ENCODE assay signal across 8 cellular contexts in genomic region chr1:156502396-156502748, GRCh38. TPM values are rescaled to one million over a fixed set of nuclear protein-coding genes. Genes with fewer than 3 reads are reported as not detected.
DNase-seq lines count a peak whose midpoint lies in the region; ATAC-seq, FAIRE-seq and TF ChIP-seq lines count a peak whose summit lies in the region.
"Had no signal": no experiment of that assay in that cellular context is flagged by ENCODE, and none has a peak within 500 bp of the region (broad histone marks: within the 10 kb centered on the region; RNA-seq: fewer than 3 reads in every experiment).

No MANE protein-coding gene starts in this region.

- peaks cover 46% of the 10 kb centered on the region for H3K4me1 ChIP-seq in HUES6 (ENCODE audit: control insufficient read depth, insufficient read depth, low read length)
- H3K4me1 ChIP-seq in right cardiac atrium (ENCODE audit: control insufficient read depth, insufficient read depth, low read length): peaks cover 28% of the 10 kb centered on the region

- POLR2A ChIA-PET in activated CD4-positive, alpha-beta memory T cell treated with anti-CD3 and anti-CD28 coated beads for 36 hours (lab: Charles Lee): interaction anchor here (1.1 to 7.8 kb wide), 4 partner anchors 12 to 45 kb away, joined by 3 to 103 read pairs (median 8); no protein-coding TSS in a partner anchor

- no peaks in the 10 kb centered on the region for H3K27me3 Mint-ChIP-seq in activated CD4-positive, alpha-beta memory T cell treated with anti-CD3 and anti-CD28 coated beads for 36 hours
- H3K27me3 Mint-ChIP-seq in stimulated activated memory B cell treated with anti-CD40 and anti-IgM and Interleukin-4, amounts not matched to agents 10 μg/mL and 1 μg/mL and 100 μg/mL, for 72 hours: no peaks in the 10 kb centered on the region

- CTCF ChIA-PET in activated CD4-positive, alpha-beta memory T cell treated with anti-CD3 and anti-CD28 coated beads for 36 hours (lab: Charles Lee): interaction anchor here (0.9 to 11.4 kb wide), 8 partner anchors 12 to 224 kb away, joined by 3 to 180 read pairs (median 7); partner anchors contain the start of gene GPATCH4

- FAIRE-seq in H54 (lab: Jason Lieb, UNC): no peak

- H3K36me3 ChIP-seq in HUES6 (ENCODE audit: control insufficient read depth, insufficient read depth, low read length): no peaks in the 10 kb centered on the region

- intact Hi-C loops in activated CD4-positive, alpha-beta memory T cell treated with anti-CD3 and anti-CD28 coated beads for 36 hours (cut with micrococcal nuclease): loop anchor here (5.0 to 10.0 kb wide), 5 partner anchors 70 to 408 kb away; partner anchors contain the start of genes CCT3, GPATCH4, IQGAP3 and PMF1
- intact Hi-C loops in right cardiac atrium (cut with DNase I): loop anchor here in 1 of 4 donors (5.0 kb wide), 1 partner anchor 40 kb away; no protein-coding TSS in a partner anchor

- no peak for ATAC-seq in right cardiac atrium
- no peak for ATAC-seq in stimulated activated memory B cell treated with anti-CD40 and anti-IgM and Interleukin-4, amounts not matched to agents 10 μg/mL and 1 μg/mL and 100 μg/mL, for 72 hours
- ATAC-seq in GM18867 (IDR thresholded peaks at IDR 0.05; ENCODE audit: unreplicated experiment): no peak

- H3K27ac Mint-ChIP-seq in activated CD4-positive, alpha-beta memory T cell treated with anti-CD3 and anti-CD28 coated beads for 36 hours: peak overlapping the region; percentile 91
- H3K27ac Mint-ChIP-seq in stimulated activated memory B cell treated with anti-CD40 and anti-IgM and Interleukin-4, amounts not matched to agents 10 μg/mL and 1 μg/mL and 100 μg/mL, for 72 hours: peak overlapping the region; percentile 98

- H3K36me3 Mint-ChIP-seq in activated CD4-positive, alpha-beta memory T cell treated with anti-CD3 and anti-CD28 coated beads for 36 hours: no peaks in the 10 kb centered on the region
- H3K36me3 Mint-ChIP-seq in stimulated activated memory B cell treated with anti-CD40 and anti-IgM and Interleukin-4, amounts not matched to agents 10 μg/mL and 1 μg/mL and 100 μg/mL, for 72 hours: peaks cover 5% of the 10 kb centered on the region

- DNase-seq in activated CD4-positive, alpha-beta memory T cell treated with anti-CD3 and anti-CD28 coated beads for 36 hours: no peak
- DNase-seq in right cardiac atrium (peak in 1 of 3 donors; percentile 34), H54 (ENCODE audit: insufficient read length, low spot score) (no peak), NCI-H2081 treated with DMSO at 0.1 percent for 48 hours (lab: John Stamatoyannopoulos, UW) (no peak)
- DNase-seq: NCI-H526 treated with DMSO at 0.1 percent for 48 hours had no signal

- H3K9ac ChIP-seq in HUES6 (ENCODE audit: low read length): peak overlapping the region; percentile 36

- no peak for TF ChIP-seq POLR2A in H54 (IDR thresholded peaks at IDR 0.05; ENCODE audit: low read depth, low read length)

- WGBS in right cardiac atrium: 10% methylated on average over 1 of the region's 1 CpG

- H3K4me1 Mint-ChIP-seq in activated CD4-positive, alpha-beta memory T cell treated with anti-CD3 and anti-CD28 coated beads for 36 hours (ENCODE audit: low read depth): peaks cover 69% of the 10 kb centered on the region
- H3K4me1 Mint-ChIP-seq in stimulated activated memory B cell treated with anti-CD40 and anti-IgM and Interleukin-4, amounts not matched to agents 10 μg/mL and 1 μg/mL and 100 μg/mL, for 72 hours: peaks cover 65% of the 10 kb centered on the region

- H3K4me3 Mint-ChIP-seq in activated CD4-positive, alpha-beta memory T cell treated with anti-CD3 and anti-CD28 coated beads for 36 hours: peak overlapping the region; percentile 70
- H3K4me3 Mint-ChIP-seq in stimulated activated memory B cell treated with anti-CD40 and anti-IgM and Interleukin-4, amounts not matched to agents 10 μg/mL and 1 μg/mL and 100 μg/mL, for 72 hours: peak overlapping the region; percentile 76

- H3K4me3 ChIP-seq in HUES6 (ENCODE audit: low read depth, low read length) (no peak overlapping the region), right cardiac atrium (ENCODE audit: low read length) (no peak overlapping the region)

- no peaks in the 10 kb centered on the region for H3K27me3 ChIP-seq in HUES6 (ENCODE audit: control insufficient read depth, insufficient read depth, low read length)
- no peaks in the 10 kb centered on the region for H3K27me3 ChIP-seq in right cardiac atrium (ENCODE audit: control insufficient read depth, insufficient read depth)

- H3K9me3 ChIP-seq in HUES6 (ENCODE audit: control insufficient read depth, insufficient read depth, low read depth, low read length): peaks cover 3% of the 10 kb centered on the region; the same call in 1 of the 2 replicates
- no peaks in the 10 kb centered on the region for H3K9me3 ChIP-seq in right cardiac atrium (ENCODE audit: control insufficient read depth, low read length)

- H3K27ac ChIP-seq in HUES6 (ENCODE audit: low read depth, low read length) (no peak overlapping the region), right cardiac atrium (ENCODE audit: low read length) (peak overlapping the region; percentile 99)

- no peaks in the 10 kb centered on the region for H3K9me3 Mint-ChIP-seq in activated CD4-positive, alpha-beta memory T cell treated with anti-CD3 and anti-CD28 coated beads for 36 hours
- H3K9me3 Mint-ChIP-seq in stimulated activated memory B cell treated with anti-CD40 and anti-IgM and Interleukin-4, amounts not matched to agents 10 μg/mL and 1 μg/mL and 100 μg/mL, for 72 hours: no peaks in the 10 kb centered on the region

RNA-seq across cellular contexts. Expression of gene MEF2D, which starts 1.8 kb away (rescaled TPM):
- total RNA-seq in activated CD4-positive, alpha-beta memory T cell treated with anti-CD3 and anti-CD28 coated beads for 36 hours: 10 to 100 TPM; 35.9 to 39.7 TPM
- total RNA-seq in right cardiac atrium: 10 to 100 TPM; 81.5 to 99.2 (median 89.6) TPM
- polyA plus RNA-seq in right cardiac atrium: 53.0 TPM
